1 cellular context compared by ENCODE assay signal in the genomic region with DNA sequence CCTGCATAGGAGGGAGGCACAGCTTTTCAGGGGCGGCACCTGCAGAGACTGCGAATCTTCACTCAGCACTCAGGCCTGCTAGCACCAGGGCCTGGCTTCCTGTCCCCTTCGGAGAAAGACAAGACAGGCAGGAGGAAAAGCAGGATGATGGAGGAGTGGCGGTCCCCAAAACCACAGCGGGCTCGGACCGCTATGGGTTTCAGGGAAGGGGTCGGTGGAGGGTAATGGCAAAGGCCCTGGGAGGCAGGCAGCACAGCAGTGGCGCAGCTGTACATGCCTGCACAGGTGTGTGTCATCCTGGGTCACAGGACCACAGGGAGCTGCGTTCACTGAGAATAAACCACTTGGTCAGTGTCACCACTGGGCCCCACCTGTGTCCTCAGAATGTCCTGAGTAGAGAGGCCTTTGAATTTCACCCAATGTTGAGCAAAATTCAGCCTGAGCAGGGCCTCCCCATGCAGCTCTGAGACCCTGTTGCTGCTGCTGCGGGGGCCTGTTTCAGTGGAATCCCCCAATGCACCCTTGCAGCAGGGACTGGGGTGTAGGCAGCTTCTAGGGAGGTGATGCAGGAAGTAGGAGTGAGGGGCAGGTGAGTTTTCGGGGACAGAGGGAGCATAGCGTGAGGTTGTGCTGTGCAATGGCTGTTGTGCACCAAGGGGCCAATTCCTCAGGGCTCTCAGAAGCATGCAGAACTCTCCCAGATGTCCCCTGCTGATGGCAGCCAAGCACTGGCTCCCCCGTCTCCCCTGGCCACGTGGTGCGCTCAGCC.
TF ChIP-seq lines count a peak whose summit lies in the region.

No MANE protein-coding gene starts in this region.

TF ChIP-seq in K562, 482 proteins besides CTCF, POLR2A, EP300 and RAD21:
- TF ChIP-seq USF1 (CRISPR knock-in tag; IDR thresholded peaks at IDR 0.05) (peak; percentile 54), USF2 (CRISPR knock-in tag; IDR thresholded peaks at IDR 0.05) (peak; percentile 61), ZNF408 (CRISPR knock-in tag; IDR thresholded peaks at IDR 0.05; ENCODE audit: low read depth) (no peak)
